In genomic region chr2:168042127-168042824, GRCh38 we compare ENCODE assay signal across 8 cellular contexts.
DNase-seq lines count a peak whose midpoint lies in the region; ATAC-seq and TF ChIP-seq lines count a peak whose summit lies in the region.
"Not testable (repeated sequence)": the region's sequence is repeated elsewhere in the genome, so short reads cannot be mapped to it uniquely, and the experiment has no call there.

No MANE protein-coding gene starts in this region.

- TF ChIP-seq CTCF in GM12865 (IDR thresholded peaks at IDR 0.05; ENCODE audit: insufficient read depth, low read depth, low read length, missing control alignments); OCI-LY7 (conservative IDR thresholded peaks at IDR 0.05; ENCODE audit: low read length): not testable (repeated sequence)

- POLR2A ChIA-PET in OCI-LY7 (lab: Charles Lee), result interaction anchor here (0.6 to 1.6 kb wide), 6 partner anchors 10 to 34 kb away, joined by 3 to 4 read pairs (median 3); no protein-coding TSS in a partner anchor

- peak overlapping the region; percentile 59 for H3K4me2 ChIP-seq in OCI-LY7 (ENCODE audit: low read length)

- not testable (repeated sequence) for H3K9me3 ChIP-seq in OCI-LY7 (ENCODE audit: low read length)

- H3K36me3 ChIP-seq in OCI-LY7 (ENCODE audit: insufficient read depth, low read length), result not testable (repeated sequence)

- peaks cover 28% of the 10 kb centered on the region for H3K4me1 Mint-ChIP-seq in memory B cell

- not testable (repeated sequence) for H3K9me3 Mint-ChIP-seq in memory B cell

- peak overlapping the region; percentile 35 for H3K4me3 Mint-ChIP-seq in memory B cell

- intact Hi-C loops in OCI-LY7 (cut with micrococcal nuclease; ENCODE audit: unreplicated experiment), result loop anchor here (10.0 kb wide), 1 partner anchor 203 kb away; the partner anchor contains the start of gene STK39

- peak overlapping the region; percentile 73 for H3K27ac Mint-ChIP-seq in memory B cell

- H3K27me3 Mint-ChIP-seq in memory B cell, result not testable (repeated sequence)

- H3K36me3 Mint-ChIP-seq in memory B cell, result not testable (repeated sequence)

- not testable (repeated sequence) for BruUV-seq in OCI-LY7 (replicated peaks; lab: Mats Ljungman, UMichigan)

- H3K27ac ChIP-seq in OCI-LY7 (ENCODE audit: low read depth, low read length, poor library complexity, severe bottlenecking), result peak overlapping the region; percentile 59

- H3K4me1 ChIP-seq in OCI-LY7 (ENCODE audit: insufficient read depth, low read length, poor library complexity, severe bottlenecking), result peaks cover 39% of the 10 kb centered on the region

- not testable (repeated sequence) for H4K20me1 ChIP-seq in OCI-LY7 (ENCODE audit: insufficient read depth, low read length)

- peak; percentile 98 for ATAC-seq in GM18909 (IDR thresholded peaks at IDR 0.05; ENCODE audit: poor library complexity, unreplicated experiment)
- peak; percentile 96 for ATAC-seq in GM21360 (IDR thresholded peaks at IDR 0.05; ENCODE audit: unreplicated experiment)
- peak; percentile 90 for ATAC-seq in HG02642 (IDR thresholded peaks at IDR 0.05; ENCODE audit: poor library complexity, unreplicated experiment)
- ATAC-seq in HG03095 (IDR thresholded peaks at IDR 0.05; ENCODE audit: unreplicated experiment), result peak; percentile 92
- ATAC-seq in HG03558 (IDR thresholded peaks at IDR 0.05; ENCODE audit: extremely low read depth, unreplicated experiment), result peak; percentile 98
- ATAC-seq in memory B cell (ENCODE audit: low read depth), result peak; percentile 95

- H3K9me2 ChIP-seq in OCI-LY7 (ENCODE audit: insufficient read depth, low read length), result not testable (repeated sequence)

- CTCF ChIA-PET in OCI-LY7 (lab: Charles Lee; ENCODE audit: unreplicated experiment), result not testable (repeated sequence)

- not testable (repeated sequence) for H3K79me2 ChIP-seq in OCI-LY7 (ENCODE audit: insufficient read depth, low read depth, low read length)

- H3K4me3 ChIP-seq in GM12865 (ENCODE audit: low read depth, low read length), result not testable (repeated sequence)
- peak overlapping the region; percentile 27 for H3K4me3 ChIP-seq in OCI-LY7 (ENCODE audit: low read depth, low read length, poor library complexity, severe bottlenecking)

- H2AFZ ChIP-seq in OCI-LY7 (ENCODE audit: low read length), result not testable (repeated sequence)

- DNase-seq in GM12865 (ENCODE audit: low read depth), result peak; percentile 7
- peak; percentile 71 for DNase-seq in OCI-LY7 (ENCODE audit: low spot score)
- not testable (repeated sequence) for DNase-seq in memory B cell (ENCODE audit: low spot score in 2 of 2)
